8 cellular contexts compared by ENCODE assay signal in genomic region chr1:30929135-30929889, GRCh38. TPM values are rescaled to one million over a fixed set of nuclear protein-coding genes. Genes with fewer than 3 reads are reported as not detected.
A peak's percentile ranks its signal among the peaks of the same experiment; 100 is the strongest.
DNase-seq lines count a peak whose midpoint lies in the region; ATAC-seq and TF ChIP-seq lines count a peak whose summit lies in the region.

No MANE protein-coding gene starts in this region.

- peak overlapping the region; percentile 60 to 77 for H3K27ac ChIP-seq in breast epithelium

- TF ChIP-seq POLR2A in breast epithelium (IDR thresholded peaks at IDR 0.05) = no peak

- H4K20me1 ChIP-seq in Loucy (ENCODE audit: insufficient read depth, low read length, poor library complexity, severe bottlenecking) = no peaks in the 10 kb centered on the region

- H3K79me2 ChIP-seq in Loucy (ENCODE audit: insufficient read depth, low read length) = no peaks in the 10 kb centered on the region

- no peak overlapping the region for H3K4me2 ChIP-seq in Loucy (ENCODE audit: low read depth, low read length, poor library complexity, severe bottlenecking)

- peaks cover 6% of the 10 kb centered on the region for H3K4me1 ChIP-seq in Loucy (ENCODE audit: insufficient read depth, low read length, poor library complexity, severe bottlenecking)
- no peaks in the 10 kb centered on the region for H3K4me1 ChIP-seq in breast epithelium

- no peak overlapping the region for H2AFZ ChIP-seq in Loucy (ENCODE audit: low read length)

- H3F3A ChIP-seq in Loucy (ENCODE audit: low read depth) = no peaks in the 10 kb centered on the region

- H3K9me3 ChIP-seq in Loucy (ENCODE audit: insufficient read depth, low read depth, low read length) (no peaks in the 10 kb centered on the region), breast epithelium (no peaks in the 10 kb centered on the region)

- peak; percentile 10 for DNase-seq in GF-D8 (lab: John Stamatoyannopoulos, UW)
- peak; percentile 7 for DNase-seq in T1000 (lab: John Stamatoyannopoulos, UW)
- no peak for DNase-seq in breast epithelium (ENCODE audit: low spot score in 2 of 2)
- DNase-seq in kidney epithelial cell (ENCODE audit: low read depth) = no peak
- DNase-seq in stimulated activated CD8-positive, alpha-beta memory T cell treated with anti-CD3 and anti-CD28 coated beads, Interleukin-4, amount 100 ng/mL, for 48 hours = peak; percentile 76

- peak; percentile 88 for TF ChIP-seq CTCF in Loucy (conservative IDR thresholded peaks at IDR 0.05; ENCODE audit: low read length)
- TF ChIP-seq CTCF in breast epithelium (IDR thresholded peaks at IDR 0.05) = peak; percentile 21 to 65 (median 65)
- peak; percentile 77 for TF ChIP-seq CTCF in kidney epithelial cell (IDR thresholded peaks at IDR 0.05; ENCODE audit: insufficient read depth, low read length, poor library complexity, severe bottlenecking)

- H3K27me3 ChIP-seq in Loucy (ENCODE audit: insufficient read depth, low read length, poor library complexity, severe bottlenecking) (no peaks in the 10 kb centered on the region), breast epithelium (no peaks in the 10 kb centered on the region), kidney epithelial cell (ENCODE audit: control insufficient read depth, insufficient read depth, low read length) (no peaks in the 10 kb centered on the region)

- H3K36me3 ChIP-seq in Loucy (ENCODE audit: insufficient read depth, low read length) = peaks cover 30% of the 10 kb centered on the region; the same call in 1 of the 2 replicates
- H3K36me3 ChIP-seq in breast epithelium = no peaks in the 10 kb centered on the region
- no peaks in the 10 kb centered on the region for H3K36me3 ChIP-seq in kidney epithelial cell (ENCODE audit: control insufficient read depth, insufficient read depth, low read length)

- H3K9ac ChIP-seq in Loucy (ENCODE audit: low read depth, low read length, poor library complexity, severe bottlenecking) = no peak overlapping the region

- H3K4me3 ChIP-seq in Loucy (ENCODE audit: low read length, poor library complexity, severe bottlenecking) (no peak overlapping the region), breast epithelium (no peak overlapping the region), kidney epithelial cell (ENCODE audit: low read depth, low read length) (no peak overlapping the region)

- intact Hi-C loops in breast epithelium (cut with DNase I; ENCODE audit: low total_unique reads) = loop anchor here (10.0 kb wide), 1 partner anchor 755 kb away; no protein-coding TSS in a partner anchor

- ATAC-seq in GM19463 (IDR thresholded peaks at IDR 0.05; ENCODE audit: unreplicated experiment) = no peak
- no peak for ATAC-seq in HG02973 (IDR thresholded peaks at IDR 0.05; ENCODE audit: unreplicated experiment)

- H3K9me2 ChIP-seq in Loucy (replicated peaks; ENCODE audit: low read depth, low read length) = no peaks in the 10 kb centered on the region

RNA-seq across cellular contexts. Expression of gene SDC3, which starts 20.8 kb away (rescaled TPM):
- total RNA-seq in breast epithelium (10 to 100 TPM; 16.5 to 37.8 (median 26.2) TPM), kidney epithelial cell (36.4 and 49.0 TPM in 2 replicates)

Comparison
In these comparisons a context has a peak if more than half of its experiments do, and no peak if none do; other contexts are left out.
1. DNase-seq: peak in GF-D8 (single experiment), T1000 (single experiment) and stimulated activated CD8-positive, alpha-beta memory T cell treated with anti-CD3 and anti-CD28 coated beads, Interleukin-4, amount 100 ng/mL, for 48 hours (single experiment); none in breast epithelium (0 of 2) and kidney epithelial cell (single experiment).
2. Peak in every context shown above with its lines, with median percentiles within 50 percentile points of each other: CTCF ChIP-seq.